1 cellular context compared by ENCODE assay signal in the genomic region with DNA sequence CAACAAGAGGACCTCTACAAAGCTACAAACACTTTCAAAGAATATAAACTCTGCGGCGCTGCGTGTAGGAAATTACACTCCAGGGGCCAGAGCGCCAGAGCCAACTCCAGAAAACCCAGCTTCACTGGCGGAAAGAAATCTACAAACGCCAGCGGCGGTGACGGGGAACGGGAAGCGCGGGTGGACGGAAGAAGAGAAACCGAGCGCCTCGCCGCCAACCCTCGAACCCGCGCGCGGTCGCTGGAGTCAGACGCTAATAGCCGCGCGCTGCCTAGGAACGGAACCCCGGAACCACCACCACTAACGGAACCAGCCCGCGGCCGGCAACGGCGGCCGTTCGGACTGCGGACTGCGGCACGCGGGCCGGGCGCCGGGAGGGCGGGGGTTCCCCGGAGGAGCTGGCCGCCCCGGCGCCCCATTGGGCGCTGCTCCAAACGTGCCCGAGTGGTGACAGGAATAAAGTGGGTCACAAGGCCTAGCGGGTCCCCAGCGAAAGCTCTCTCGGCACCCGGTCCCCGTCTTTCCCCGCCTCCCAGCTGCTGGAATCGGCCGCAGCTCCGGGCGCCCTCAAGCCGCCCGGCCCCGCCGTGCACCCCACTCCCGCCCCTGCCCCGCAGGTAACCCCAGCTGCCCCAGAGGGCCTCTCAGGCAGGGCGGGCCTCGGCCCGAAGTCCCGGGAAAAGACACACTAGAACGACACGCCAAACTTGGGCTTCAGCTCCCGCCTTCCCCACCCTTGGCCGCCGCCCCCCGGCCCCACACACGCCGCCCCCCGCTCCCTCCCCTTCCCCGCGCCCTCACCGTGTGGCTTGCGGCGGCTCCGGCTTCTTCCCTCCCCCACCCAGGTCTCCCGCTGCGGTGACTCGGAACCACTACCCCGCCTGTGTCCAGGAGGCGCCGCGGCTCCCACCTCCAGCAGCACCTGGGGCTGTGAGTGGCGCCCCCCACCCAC.
TF ChIP-seq lines count a peak whose summit lies in the region.

No MANE protein-coding gene starts in this region.

TF ChIP-seq in SK-N-SH, 30 proteins besides CTCF, POLR2A, EP300 and RAD21 (continued from another document):
- TF ChIP-seq, protein P1, sequence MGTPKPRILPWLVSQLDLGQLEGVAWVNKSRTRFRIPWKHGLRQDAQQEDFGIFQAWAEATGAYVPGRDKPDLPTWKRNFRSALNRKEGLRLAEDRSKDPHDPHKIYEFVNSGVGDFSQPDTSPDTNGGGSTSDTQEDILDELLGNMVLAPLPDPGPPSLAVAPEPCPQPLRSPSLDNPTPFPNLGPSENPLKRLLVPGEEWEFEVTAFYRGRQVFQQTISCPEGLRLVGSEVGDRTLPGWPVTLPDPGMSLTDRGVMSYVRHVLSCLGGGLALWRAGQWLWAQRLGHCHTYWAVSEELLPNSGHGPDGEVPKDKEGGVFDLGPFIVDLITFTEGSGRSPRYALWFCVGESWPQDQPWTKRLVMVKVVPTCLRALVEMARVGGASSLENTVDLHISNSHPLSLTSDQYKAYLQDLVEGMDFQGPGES (IDR thresholded peaks at IDR 0.05; ENCODE audit: low read depth, low read length): no peak
